In genomic region chr21:41361053-41361785, GRCh38 we compare ENCODE assay signal across 8 cellular contexts. TPM values are rescaled to one million over a fixed set of nuclear protein-coding genes. Genes with fewer than 3 reads are reported as not detected.
A peak's percentile ranks its signal among the peaks of the same experiment; 100 is the strongest.
DNase-seq lines count a peak whose midpoint lies in the region; ATAC-seq and TF ChIP-seq lines count a peak whose summit lies in the region.

No MANE protein-coding gene starts in this region.

- no peak overlapping the region for H3K4me3 ChIP-seq in mucosa of descending colon
- no peak overlapping the region for H3K4me3 ChIP-seq in urinary bladder (ENCODE audit: low read depth, low read length)

- intact Hi-C loops in cardiac septum (cut with DNase I) = loop anchor here (5.0 kb wide), 2 partner anchors 61 to 79 kb away; no protein-coding TSS in a partner anchor
- intact Hi-C loops in Right ventricle myocardium superior (cut with DNase I) = no loop called here
- intact Hi-C loops in mucosa of descending colon (cut with DNase I, micrococcal nuclease) = no loop called here

- ATAC-seq in Right ventricle myocardium superior (ENCODE audit: poor library complexity) = no peak
- ATAC-seq in mucosa of descending colon = peak; percentile 32

- peaks cover 7% of the 10 kb centered on the region for H3K36me3 Mint-ChIP-seq in activated naive CD8-positive, alpha-beta T cell

- no peak for TF ChIP-seq CTCF in mucosa of descending colon (IDR thresholded peaks at IDR 0.05)
- no peak for TF ChIP-seq CTCF in GM20000 (IDR thresholded peaks at IDR 0.05; ENCODE audit: extremely low read depth, missing control alignments)

- H3K27me3 Mint-ChIP-seq in activated naive CD8-positive, alpha-beta T cell = no peaks in the 10 kb centered on the region

- H3K4me1 ChIP-seq in mucosa of descending colon (ENCODE audit: low read depth) = peaks cover 21% of the 10 kb centered on the region
- H3K4me1 ChIP-seq in urinary bladder (ENCODE audit: insufficient read depth) = no peaks in the 10 kb centered on the region

- peak overlapping the region; percentile 31 for H3K27ac ChIP-seq in urinary bladder (ENCODE audit: low read depth)

- WGBS in urinary bladder = 87% methylated on average over 16 of the region's 16 CpGs

- H3K36me3 ChIP-seq in mucosa of descending colon (ENCODE audit: low read depth) = no peaks in the 10 kb centered on the region
- H3K36me3 ChIP-seq in urinary bladder (ENCODE audit: insufficient read depth) = no peaks in the 10 kb centered on the region

- peak overlapping the region; percentile 98 for H3K27ac Mint-ChIP-seq in activated naive CD8-positive, alpha-beta T cell

- peaks cover 48% of the 10 kb centered on the region for H3K4me1 Mint-ChIP-seq in activated naive CD8-positive, alpha-beta T cell (ENCODE audit: low read depth)

- H3K4me3 Mint-ChIP-seq in activated naive CD8-positive, alpha-beta T cell = peak overlapping the region; percentile 96

- no peaks in the 10 kb centered on the region for H3K9me3 Mint-ChIP-seq in activated naive CD8-positive, alpha-beta T cell (ENCODE audit: low read depth)

- H3K9me3 ChIP-seq in mucosa of descending colon = no peaks in the 10 kb centered on the region

- DNase-seq in cardiac septum (ENCODE audit: low spot score) = peak; percentile 51
- DNase-seq in Right ventricle myocardium superior = no peak
- peak in 1 of 3 donors; percentile 46 for DNase-seq in mucosa of descending colon
- DNase-seq in GM20000 (ENCODE audit: low spot score) = no peak
- no peak for DNase-seq in kidney tubule cell (ENCODE audit: low spot score)
- DNase-seq in A172 (ENCODE audit: low spot score) = no peak

RNA-seq across cellular contexts. Expression of gene MX2, which starts 0.6 kb away (rescaled TPM):
- 5.0 TPM for total RNA-seq in cardiac septum
- total RNA-seq in Right ventricle myocardium superior = 4.2 TPM
- 1 to 10 TPM; 2.5 to 9.2 (median 6.3) TPM for total RNA-seq in mucosa of descending colon
- total RNA-seq in urinary bladder = 10.3 TPM
- polyA plus RNA-seq in urinary bladder = 8.2 TPM
- 9.7 and 13.2 TPM in 2 replicates for total RNA-seq in A172 (2014; rRNA removed; shearing (Covaris generic))

RNA-seq across cellular contexts. Expression of gene FAM3B, which starts 44.6 kb away (rescaled TPM):
- total RNA-seq in cardiac septum (not detected), Right ventricle myocardium superior (not detected), mucosa of descending colon (1 to 10 TPM in 1 of 3 donors, under 1 TPM in 1, not detected in 1; 0.70 to 2.3 TPM), urinary bladder (22.2 TPM)
- 17.6 TPM for polyA plus RNA-seq in urinary bladder
- not detected in 2 replicates for total RNA-seq in A172 (2014; rRNA removed; shearing (Covaris generic))
